7 cellular contexts compared by ENCODE assay signal in the genomic region with DNA sequence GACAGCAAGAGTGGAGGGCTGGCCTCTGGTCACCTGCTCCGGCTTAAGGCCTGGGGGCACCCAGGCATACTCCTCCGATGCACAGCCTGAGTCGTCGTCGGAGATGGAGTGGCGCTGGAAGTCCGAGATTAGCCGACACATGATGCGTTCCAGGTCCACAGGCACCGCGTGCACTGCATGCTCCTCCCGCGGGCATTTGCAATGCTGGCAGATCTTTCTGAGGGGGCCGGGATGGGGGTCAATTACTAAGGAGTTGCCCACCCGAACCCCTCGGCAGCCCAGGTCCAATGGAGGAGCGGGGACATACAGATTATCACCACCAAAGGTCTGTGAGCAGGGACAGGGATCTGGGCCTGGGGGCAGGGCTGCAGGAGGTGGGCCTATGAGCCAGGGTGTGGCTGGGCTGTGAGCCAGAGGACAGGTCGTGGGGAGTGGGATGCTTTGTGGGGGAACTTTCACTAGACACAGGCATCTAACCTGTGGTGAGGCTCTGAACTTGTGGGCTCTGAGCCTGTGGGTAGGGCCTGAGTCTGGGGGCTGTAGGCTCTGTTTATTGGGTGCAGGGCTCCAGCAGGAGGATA. TPM values are rescaled to one million over a fixed set of nuclear protein-coding genes. Genes with fewer than 3 reads are reported as not detected.
DNase-seq lines count a peak whose midpoint lies in the region; ATAC-seq and TF ChIP-seq lines count a peak whose summit lies in the region.

No MANE protein-coding gene starts in this region.

- H4K20me1 ChIP-seq in GM23248 (ENCODE audit: insufficient read depth) (no peaks in the 10 kb centered on the region), fibroblast of lung (ENCODE audit: control insufficient read depth, extremely low read depth, insufficient read depth, low read length) (no peaks in the 10 kb centered on the region)

- no peaks in the 10 kb centered on the region for H3K9me2 ChIP-seq in GM23248 (ENCODE audit: insufficient read depth)

- H3K4me1 ChIP-seq in GM23248 (ENCODE audit: insufficient read depth) (no peaks in the 10 kb centered on the region), RWPE2 (ENCODE audit: insufficient read depth, poor library complexity, severe bottlenecking) (no peaks in the 10 kb centered on the region), fibroblast of lung (ENCODE audit: control insufficient read depth, extremely low read depth, insufficient read depth, low read length) (peaks cover 2% of the 10 kb centered on the region), gastrocnemius medialis (peaks cover 8 to 12% of the 10 kb centered on the region in 2 donors)

- H3K4me2 ChIP-seq in GM23248 (ENCODE audit: unreplicated experiment) (peak overlapping the region; percentile 61), fibroblast of lung (ENCODE audit: extremely low read depth, insufficient read depth, low read length) (peak overlapping the region; percentile 68)

- H3K4me3 ChIP-seq in GM23248 (peak overlapping the region; percentile 80), RWPE2 (ENCODE audit: severe bottlenecking) (peak overlapping the region; percentile 81), fibroblast of lung (replicated peaks in 1 of 4; ENCODE audit: control extremely low read depth in 1 of 4, insufficient read depth in 1 of 4, low read depth in 3 of 4, low read length in 4 of 4) (peak overlapping the region in 2 of 4 experiments; percentile 11 to 38), gastrocnemius medialis (no peak overlapping the region)

- TF ChIP-seq POLR2A in gastrocnemius medialis (IDR thresholded peaks at IDR 0.05), result no peak

- WGBS in GM23248 (ENCODE audit: low coverage in 1 of 2, low lambda C conversion rate in 2 of 2, missing lambda C conversion rate in 2 of 2), 2 experiments, result 71 to 77% methylated on average over 14 to 16 of the region's 18 CpGs

- H3K9me3 ChIP-seq in GM23248 (ENCODE audit: low read depth) (no peaks in the 10 kb centered on the region), RWPE2 (ENCODE audit: severe bottlenecking) (no peaks in the 10 kb centered on the region), fibroblast of lung (ENCODE audit: control insufficient read depth, insufficient read depth, low read depth, low read length) (no peaks in the 10 kb centered on the region), gastrocnemius medialis (no peaks in the 10 kb centered on the region)

- no peak for ATAC-seq in RWPE2 (ENCODE audit: low read depth)
- no peak for ATAC-seq in gastrocnemius medialis

- H3K36me3 ChIP-seq in GM23248 (ENCODE audit: low read depth) (no peaks in the 10 kb centered on the region; the same call in 1 of the 2 replicates), RWPE2 (ENCODE audit: low read depth) (peaks cover 36% of the 10 kb centered on the region), fibroblast of lung (ENCODE audit: control insufficient read depth, insufficient read depth, low read length) (no peaks in the 10 kb centered on the region), gastrocnemius medialis (peaks cover 0 to 10% of the 10 kb centered on the region in 2 donors)

- H3K27ac ChIP-seq in GM23248, result no peak overlapping the region
- peak overlapping the region; percentile 85 for H3K27ac ChIP-seq in RWPE2 (ENCODE audit: poor library complexity, severe bottlenecking)
- H3K27ac ChIP-seq in fibroblast of lung (ENCODE audit: insufficient read depth, low read length), result no peak overlapping the region
- peak overlapping the region; percentile 64 to 93 (median 87) for H3K27ac ChIP-seq in gastrocnemius medialis

- H3K27me3 ChIP-seq in GM23248 (replicated peaks; ENCODE audit: insufficient read depth), result no peaks in the 10 kb centered on the region
- H3K27me3 ChIP-seq in RWPE2 (ENCODE audit: insufficient read depth, poor library complexity, severe bottlenecking), result no peaks in the 10 kb centered on the region
- H3K27me3 ChIP-seq in fibroblast of lung (ENCODE audit: control insufficient read depth, insufficient read depth, low read length), result no peaks in the 10 kb centered on the region
- H3K27me3 ChIP-seq in gastrocnemius medialis, result no peaks in the 10 kb centered on the region

- H3F3A ChIP-seq in GM23248 (ENCODE audit: insufficient read depth), result no peaks in the 10 kb centered on the region

- intact Hi-C loops in gastrocnemius medialis (cut with DNase I; ENCODE audit: low total_unique reads), result no loop called here

- H2AFZ ChIP-seq in GM23248 (no peak overlapping the region), fibroblast of lung (ENCODE audit: low read length) (no peak overlapping the region)

- in situ Hi-C loops in GM23248 (cut with MboI) (no loop called here), gastrocnemius medialis (cut with MboI; ENCODE audit: low sequenced_read_pairs in 4 of 4) (no loop called here)

- TF ChIP-seq CTCF in RWPE2 (IDR thresholded peaks at IDR 0.05; ENCODE audit: poor library complexity, severe bottlenecking) (no peak), fibroblast of lung (conservative IDR thresholded peaks at IDR 0.05 in 1 of 2, IDR thresholded peaks at IDR 0.05 in 1 of 2; ENCODE audit: low read depth in 1 of 2, low read length in 2 of 2) (no peak), gastrocnemius medialis (IDR thresholded peaks at IDR 0.05 in 4 of 5, conservative IDR thresholded peaks at IDR 0.05 in 1 of 5) (no peak)

- no peak for DNase-seq in GM23248
- DNase-seq in RWPE2 (ENCODE audit: low spot score), result no peak
- DNase-seq in fibroblast of lung (ENCODE audit: low read depth in 2 of 2), result no peak
- no peak for DNase-seq in gastrocnemius medialis
- DNase-seq in globus pallidus (ENCODE audit: low spot score), result no peak
- no peak for DNase-seq in KG1 (lab: John Stamatoyannopoulos, UW)
- DNase-seq in NCI-H2107 (lab: John Stamatoyannopoulos, UW), result no peak

- H3K79me2 ChIP-seq in GM23248 (ENCODE audit: insufficient read depth) (peaks cover 11% of the 10 kb centered on the region; the same call in 1 of the 2 replicates), fibroblast of lung (ENCODE audit: control insufficient read depth, insufficient read depth, low read length) (no peaks in the 10 kb centered on the region)

- H3K9ac ChIP-seq in GM23248 (no peak overlapping the region), fibroblast of lung (ENCODE audit: insufficient read depth, low read length) (no peak overlapping the region)

RNA-seq across cellular contexts. Expression of a gene that starts 2.4 kb away (rescaled TPM):
- 9.0 and 10.8 TPM in 2 replicates for total RNA-seq in GM23248 (2014; rRNA removed; shearing (Covaris generic))
- polyA plus RNA-seq in GM23248 (2016; fragmentation: Nextera tagmentation; extraction: Ambion mirVana), result 5.1 TPM in 2 replicates
- total RNA-seq in fibroblast of lung, result 4.6 and 7.4 TPM in 2 replicates
- polyA plus RNA-seq in fibroblast of lung, result 2.7 and 3.5 TPM in 2 replicates
- polyA plus RNA-seq in fibroblast of lung (2012), result 4.5 and 5.4 TPM in 2 replicates
- polyA minus RNA-seq in fibroblast of lung (ENCODE audit: low replicate concordance), result 7.0 and 8.0 TPM in 2 replicates
- 10 to 100 TPM in 3 of 4 donors, 1 to 10 TPM in 1; 9.1 to 33.1 (median 21.3) TPM for total RNA-seq in gastrocnemius medialis

RNA-seq across cellular contexts. Expression of a gene that starts 12.1 kb away (rescaled TPM):
- total RNA-seq in GM23248 (2014; rRNA removed; shearing (Covaris generic)), result 62.3 and 62.5 TPM in 2 replicates
- 204 and 209 TPM in 2 replicates for polyA plus RNA-seq in GM23248 (2016; fragmentation: Nextera tagmentation; extraction: Ambion mirVana)
- 10.5 and 23.3 TPM in 2 replicates for total RNA-seq in fibroblast of lung
- polyA plus RNA-seq in fibroblast of lung, result 212 and 317 TPM in 2 replicates
- 208 and 292 TPM in 2 replicates for polyA plus RNA-seq in fibroblast of lung (2012)
- 354 and 470 TPM in 2 replicates for polyA minus RNA-seq in fibroblast of lung (ENCODE audit: low replicate concordance)
- total RNA-seq in gastrocnemius medialis, result 10 to 100 TPM; 12.8 to 53.5 (median 32.5) TPM

RNA-seq across cellular contexts. Expression of a gene that starts 16.2 kb away (rescaled TPM):
- 0.54 TPM in 1 of 2 replicates, not detected in the other for total RNA-seq in GM23248 (2014; rRNA removed; shearing (Covaris generic))
- polyA plus RNA-seq in GM23248 (2016; fragmentation: Nextera tagmentation; extraction: Ambion mirVana) (0.23 TPM in 1 of 2 replicates, not detected in the other), fibroblast of lung (0.08 and 0.15 TPM in 2 replicates)
- total RNA-seq in fibroblast of lung (0.17 and 0.26 TPM in 2 replicates), gastrocnemius medialis (1 to 10 TPM in 1 of 4 donors, under 1 TPM in 3; 0.15 to 3.9 (median 0.40) TPM)
- 0.31 and 0.40 TPM in 2 replicates for polyA plus RNA-seq in fibroblast of lung (2012)
- polyA minus RNA-seq in fibroblast of lung (ENCODE audit: low replicate concordance), result not detected in 2 replicates

RNA-seq across cellular contexts. Expression of a gene that starts 21.2 kb away (rescaled TPM):
- 1.3 and 8.0 TPM in 2 replicates for total RNA-seq in GM23248 (2014; rRNA removed; shearing (Covaris generic))
- polyA plus RNA-seq in GM23248 (2016; fragmentation: Nextera tagmentation; extraction: Ambion mirVana) (1.1 and 1.5 TPM in 2 replicates), fibroblast of lung (0.34 and 0.40 TPM in 2 replicates)
- total RNA-seq in fibroblast of lung (1.0 and 1.7 TPM in 2 replicates), gastrocnemius medialis (1 to 10 TPM; 2.7 to 7.3 (median 5.3) TPM)
- polyA plus RNA-seq in fibroblast of lung (2012), result 0.66 and 0.88 TPM in 2 replicates
- polyA minus RNA-seq in fibroblast of lung (ENCODE audit: low replicate concordance), result 0.07 TPM in 1 of 2 replicates, not detected in the other

RNA-seq across cellular contexts. Expression of a gene that starts 49.3 kb away (rescaled TPM):
- total RNA-seq in GM23248 (2014; rRNA removed; shearing (Covaris generic)), result not detected in 2 replicates
- polyA plus RNA-seq in GM23248 (2016; fragmentation: Nextera tagmentation; extraction: Ambion mirVana) (not detected in 2 replicates), fibroblast of lung (not detected in 2 replicates)
- total RNA-seq in fibroblast of lung (0.17 and 0.26 TPM in 2 replicates), gastrocnemius medialis (not detected)
- not detected in 2 replicates for polyA plus RNA-seq in fibroblast of lung (2012)
- not detected in 2 replicates for polyA minus RNA-seq in fibroblast of lung (ENCODE audit: low replicate concordance)

Comparison
In these comparisons a context has a peak if more than half of its experiments do, and no peak if none do; other contexts are left out.
1. H3K27ac ChIP-seq: peak in RWPE2 (single experiment) and gastrocnemius medialis (4 of 4); none in GM23248 (single experiment) and fibroblast of lung (single experiment).
2. H3K4me3 ChIP-seq: peak in GM23248 (single experiment) and RWPE2 (single experiment); none in gastrocnemius medialis (0 of 4).